8 cellular contexts compared by ENCODE assay signal in the genomic region with DNA sequence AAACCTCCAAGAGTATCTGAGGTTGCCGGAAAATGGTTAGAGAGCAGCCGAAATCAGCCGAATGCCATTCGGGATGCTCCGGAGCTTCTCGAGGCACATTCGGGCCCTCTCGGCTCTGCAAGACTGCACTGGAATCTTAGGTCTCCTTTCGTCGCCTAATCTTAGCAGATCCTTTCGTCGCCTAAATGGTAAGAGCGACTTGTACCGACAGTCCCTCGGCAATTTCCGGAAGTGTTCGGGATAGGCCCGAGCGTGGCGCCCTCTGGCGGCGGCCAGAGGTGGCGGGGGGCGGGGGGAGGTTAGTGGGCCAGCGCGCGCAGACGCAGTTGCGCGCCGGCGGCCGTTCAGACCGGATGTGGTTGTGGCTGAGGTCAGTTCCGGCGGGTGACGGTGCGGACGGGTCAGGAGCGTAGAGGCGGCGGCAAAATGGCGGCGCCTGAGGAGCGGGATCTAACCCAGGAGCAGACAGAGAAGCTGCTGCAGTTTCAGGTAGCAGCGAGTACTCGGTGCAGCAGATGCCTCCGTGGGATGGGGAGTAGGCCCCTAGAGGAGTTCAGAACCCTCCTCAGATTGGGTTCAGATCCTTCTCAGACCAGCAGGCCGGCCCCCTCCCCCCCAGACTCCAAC. TPM values are rescaled to one million over a fixed set of nuclear protein-coding genes. Genes with fewer than 3 reads are reported as not detected.
DNase-seq lines count a peak whose midpoint lies in the region; ATAC-seq and TF ChIP-seq lines count a peak whose summit lies in the region.

A gene with protein sequence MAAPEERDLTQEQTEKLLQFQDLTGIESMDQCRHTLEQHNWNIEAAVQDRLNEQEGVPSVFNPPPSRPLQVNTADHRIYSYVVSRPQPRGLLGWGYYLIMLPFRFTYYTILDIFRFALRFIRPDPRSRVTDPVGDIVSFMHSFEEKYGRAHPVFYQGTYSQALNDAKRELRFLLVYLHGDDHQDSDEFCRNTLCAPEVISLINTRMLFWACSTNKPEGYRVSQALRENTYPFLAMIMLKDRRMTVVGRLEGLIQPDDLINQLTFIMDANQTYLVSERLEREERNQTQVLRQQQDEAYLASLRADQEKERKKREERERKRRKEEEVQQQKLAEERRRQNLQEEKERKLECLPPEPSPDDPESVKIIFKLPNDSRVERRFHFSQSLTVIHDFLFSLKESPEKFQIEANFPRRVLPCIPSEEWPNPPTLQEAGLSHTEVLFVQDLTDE (plus strand): TSS at position 404 of the 627 bp plus-strand sequence. CDS start 23 bp downstream, at position 427.

- DNase-seq in AG08396 (ENCODE audit: low spot score) (peak; percentile 99), NCI-H2227 (lab: John Stamatoyannopoulos, UW; ENCODE audit: unreplicated experiment) (peak; percentile 96), WERI-Rb-1 (peak; percentile 95), mammary epithelial cell (peak; percentile 98)

- H3K27me3 ChIP-seq in WERI-Rb-1 (ENCODE audit: insufficient read depth, low read depth, severe bottlenecking), result no peaks in the 10 kb centered on the region
- no peaks in the 10 kb centered on the region for H3K27me3 ChIP-seq in mammary epithelial cell (ENCODE audit: insufficient read depth, low read length)
- no peaks in the 10 kb centered on the region for H3K27me3 ChIP-seq in iPS-20b (ENCODE audit: insufficient read depth, low read length)

- H3K36me3 ChIP-seq in WERI-Rb-1, result peaks cover 16% of the 10 kb centered on the region
- H3K36me3 ChIP-seq in mammary epithelial cell (ENCODE audit: insufficient read depth, low read length), result peaks cover 2% of the 10 kb centered on the region
- peaks cover 12% of the 10 kb centered on the region; the same call in 1 of the 2 replicates for H3K36me3 ChIP-seq in iPS-20b (ENCODE audit: insufficient read depth, low read depth, low read length)

- CTCF ChIA-PET in mammary epithelial cell (lab: Charles Lee; ENCODE audit: low non-redundant PET), result interaction anchor here (0.5 to 0.9 kb wide), 13 partner anchors 30 to 982 kb away, joined by 3 to 13 read pairs (median 5); partner anchors contain the start of gene RNF44

- 2% methylated on average over 16 of the region's 49 CpGs for WGBS in mammary epithelial cell (ENCODE audit: low coverage, missing lambda C conversion rate)

- H3K27ac ChIP-seq in WERI-Rb-1 (peak within 1 kb of the TSS; percentile 93), mammary epithelial cell (ENCODE audit: insufficient read depth, low read depth, low read length) (peak within 1 kb of the TSS; percentile 85), iPS-20b (ENCODE audit: low read length) (peak within 1 kb of the TSS; percentile 75), skin epidermis (peak within 1 kb of the TSS; percentile 90 to 100 (median 97))

- no peaks in the 10 kb centered on the region for H4K20me1 ChIP-seq in mammary epithelial cell (ENCODE audit: insufficient read depth, low read length)

- H3K9me3 ChIP-seq in WERI-Rb-1 (ENCODE audit: severe bottlenecking) (no peaks in the 10 kb centered on the region), mammary epithelial cell (replicated peaks; ENCODE audit: insufficient read depth, low read length) (no peaks in the 10 kb centered on the region), iPS-20b (ENCODE audit: insufficient read depth, low read depth, low read length) (no peaks in the 10 kb centered on the region)

- H3K4me3 ChIP-seq in WERI-Rb-1 (ENCODE audit: low read depth, low read length) (peak within 1 kb of the TSS; percentile 95), mammary epithelial cell (replicated peaks in 1 of 3; ENCODE audit: insufficient read depth in 1 of 3, low read depth in 2 of 3, low read length in 3 of 3) (peak within 1 kb of the TSS; percentile 66 to 90 (median 82)), iPS-20b (ENCODE audit: low read length) (peak within 1 kb of the TSS; percentile 95), skin epidermis (peak within 1 kb of the TSS; percentile 71 to 96 (median 79))

- ATAC-seq in GM18907 (IDR thresholded peaks at IDR 0.05; ENCODE audit: unreplicated experiment) (peak; percentile 96), HG03159 (IDR thresholded peaks at IDR 0.05; ENCODE audit: unreplicated experiment) (peak; percentile 93)

- BruUV-seq in mammary epithelial cell (replicated peaks; lab: Mats Ljungman, UMichigan), result no TSS peak

- H3K4me1 ChIP-seq in mammary epithelial cell (ENCODE audit: insufficient read depth, low read length) (peaks cover 5% of the 10 kb centered on the region), iPS-20b (ENCODE audit: insufficient read depth, low read length) (no peaks in the 10 kb centered on the region)

- dilution Hi-C loops in mammary epithelial cell (cut with HindIII; ENCODE audit: low sequenced_read_pairs), result no loop called here

- in situ Hi-C loops in mammary epithelial cell (cut with MboI; ENCODE audit: low sequenced_read_pairs in 2 of 2), result no loop called here

- H3K4me2 ChIP-seq in mammary epithelial cell (ENCODE audit: insufficient read depth, low read depth, low read length), result peak within 1 kb of the TSS; percentile 95

- peaks cover 58% of the 10 kb centered on the region for H3K79me2 ChIP-seq in mammary epithelial cell (ENCODE audit: insufficient read depth, low read length)

- peak within 1 kb of the TSS; percentile 96 for H2AFZ ChIP-seq in mammary epithelial cell (ENCODE audit: low read depth, low read length)

- TF ChIP-seq CTCF in WERI-Rb-1 (IDR thresholded peaks at IDR 0.05; ENCODE audit: low read depth, low read length) (peak; percentile 80), mammary epithelial cell (conservative IDR thresholded peaks at IDR 0.05 in 1 of 2, IDR thresholded peaks at IDR 0.05 in 1 of 2; ENCODE audit: extremely low read depth in 1 of 2, insufficient read depth in 1 of 2, low read depth in 1 of 2, low read length in 2 of 2) (peak; percentile 93 to 98)

- intact Hi-C loops in mammary epithelial cell (cut with micrococcal nuclease), result loop anchor here (1.0 to 2.0 kb wide), 3 partner anchors 32 to 89 kb away; partner anchors contain the start of genes CLTB, HIGD2A, NOP16 and RNF44

- H3K9ac ChIP-seq in mammary epithelial cell (ENCODE audit: insufficient read depth, low read length), result peak within 1 kb of the TSS; percentile 97
- H3K9ac ChIP-seq in iPS-20b (ENCODE audit: low read depth, low read length), result peak within 1 kb of the TSS; percentile 94

RNA-seq across cellular contexts. Expression of the gene that starts here (rescaled TPM):
- 10 to 100 TPM; 48.5 to 58.8 TPM for total RNA-seq in mammary epithelial cell
- polyA plus RNA-seq in mammary epithelial cell, result 34.9 TPM
- polyA minus RNA-seq in mammary epithelial cell, result 51.6 TPM

Comparison
In these comparisons a context has a peak if more than half of its experiments do, and no peak if none do; other contexts are left out.
1. Peak in every context shown above with its lines: DNase-seq, ATAC-seq, H3K4me3 ChIP-seq and H3K27ac ChIP-seq.